8 cellular contexts compared by ENCODE assay signal in the genomic region with DNA sequence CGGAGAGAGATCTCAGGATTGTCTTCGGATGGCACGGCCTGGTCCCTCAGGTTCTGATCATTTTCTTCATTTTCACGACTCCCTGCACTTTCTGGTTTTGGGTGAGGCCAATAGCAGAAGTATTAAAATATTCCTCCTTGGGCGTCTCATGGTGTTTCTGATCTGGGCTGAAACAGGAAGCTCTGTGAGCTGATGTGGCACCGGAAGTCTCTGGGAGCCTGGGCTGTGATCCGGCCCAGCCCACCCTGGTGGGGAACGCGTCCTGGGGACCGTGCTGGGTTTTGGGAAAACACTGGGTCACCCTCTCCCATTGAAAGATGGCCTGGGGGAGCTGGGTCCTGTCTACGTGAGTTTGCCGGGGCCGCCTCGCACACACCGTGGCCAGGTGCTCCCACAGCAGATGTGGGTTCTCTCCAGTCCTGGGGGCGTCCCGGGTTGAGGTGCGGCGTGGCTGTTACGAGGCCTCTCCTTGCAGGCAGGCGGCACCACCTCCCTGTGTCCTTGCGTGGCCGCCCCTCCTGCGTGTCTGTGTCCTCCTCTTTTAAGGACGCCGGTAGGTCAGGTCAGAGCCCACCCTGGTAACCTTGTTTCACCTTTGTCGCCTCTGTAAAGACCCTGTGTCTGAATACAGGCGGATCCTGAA. TPM values are rescaled to one million over a fixed set of nuclear protein-coding genes. Genes with fewer than 3 reads are reported as not detected.
A peak's percentile ranks its signal among the peaks of the same experiment; 100 is the strongest.
DNase-seq lines count a peak whose midpoint lies in the region; ATAC-seq and TF ChIP-seq lines count a peak whose summit lies in the region.
"Not testable (repeated sequence)": the region's sequence is repeated elsewhere in the genome, so short reads cannot be mapped to it uniquely, and the experiment has no call there.

No MANE protein-coding gene starts in this region.

- H3K36me3 Mint-ChIP-seq in activated CD4-positive, alpha-beta T cell treated with anti-CD3 and anti-CD28 coated beads for 36 hours (ENCODE audit: low read depth); central memory CD8-positive, alpha-beta T cell (ENCODE audit: insufficient read depth); naive B cell; stimulated activated naive B cell treated with anti-CD40 and anti-IgM and Interleukin-4, amounts not matched to agents 10 μg/mL and 1 μg/mL and 100 μg/mL, for 72 hours: not testable (repeated sequence)

- H3K4me3 Mint-ChIP-seq in activated CD4-positive, alpha-beta T cell treated with anti-CD3 and anti-CD28 coated beads for 36 hours: peak overlapping the region; percentile 75
- peak overlapping the region; percentile 36 for H3K4me3 Mint-ChIP-seq in central memory CD8-positive, alpha-beta T cell
- peak overlapping the region in 5 of 8 donors; percentile 40 to 82 (median 67) for H3K4me3 Mint-ChIP-seq in naive B cell
- peak overlapping the region; percentile 14 to 67 for H3K4me3 Mint-ChIP-seq in stimulated activated naive B cell treated with anti-CD40 and anti-IgM and Interleukin-4, amounts not matched to agents 10 μg/mL and 1 μg/mL and 100 μg/mL, for 72 hours

- H3K27me3 ChIP-seq in DND-41 (ENCODE audit: insufficient read depth, low read length, poor library complexity): not testable (repeated sequence)

- not testable (repeated sequence) for H3K9me2 ChIP-seq in OCI-LY7 (ENCODE audit: insufficient read depth, low read length)

- not testable (repeated sequence) for TF ChIP-seq CTCF in DND-41 (IDR thresholded peaks at IDR 0.05; ENCODE audit: borderline replicate concordance, extremely low read depth, low read length, poor library complexity, severe bottlenecking); OCI-LY7 (conservative IDR thresholded peaks at IDR 0.05; ENCODE audit: low read length)

- DNase-seq in DND-41; OCI-LY7 (ENCODE audit: low spot score); central memory CD8-positive, alpha-beta T cell (ENCODE audit: low spot score in 2 of 2); naive B cell; stimulated activated naive B cell treated with anti-CD40 and anti-IgM and Interleukin-4, amounts not matched to agents 10 μg/mL and 1 μg/mL and 100 μg/mL, for 72 hours: not testable (repeated sequence)
- peak; percentile 71 for DNase-seq in activated CD4-positive, alpha-beta T cell treated with anti-CD3 and anti-CD28 coated beads for 36 hours
- DNase-seq in activated CD8-positive, alpha-beta memory T cell treated with anti-CD3 and anti-CD28 coated beads for 24 hours: peak; percentile 61
- peak; percentile 10 for DNase-seq in activated gamma-delta T cell treated with Interleukin-2 at 50 U/mL for 16 hours

- not testable (repeated sequence) for H2AFZ ChIP-seq in DND-41 (ENCODE audit: low read depth, low read length); OCI-LY7 (ENCODE audit: low read length)

- CTCF ChIA-PET in OCI-LY7 (lab: Charles Lee; ENCODE audit: unreplicated experiment); activated CD4-positive, alpha-beta T cell treated with anti-CD3 and anti-CD28 coated beads for 36 hours (lab: Charles Lee): not testable (repeated sequence)

- not testable (repeated sequence) for H3K4me1 ChIP-seq in DND-41 (ENCODE audit: insufficient read depth, low read length); OCI-LY7 (ENCODE audit: insufficient read depth, low read length, poor library complexity, severe bottlenecking)

- peak overlapping the region; percentile 94 for H3K27ac Mint-ChIP-seq in activated CD4-positive, alpha-beta T cell treated with anti-CD3 and anti-CD28 coated beads for 36 hours
- not testable (repeated sequence) for H3K27ac Mint-ChIP-seq in central memory CD8-positive, alpha-beta T cell (ENCODE audit: low read depth)
- H3K27ac Mint-ChIP-seq in naive B cell: peak overlapping the region in 4 of 6 donors; percentile 94 to 98 (median 96)
- peak overlapping the region; percentile 95 for H3K27ac Mint-ChIP-seq in stimulated activated naive B cell treated with anti-CD40 and anti-IgM and Interleukin-4, amounts not matched to agents 10 μg/mL and 1 μg/mL and 100 μg/mL, for 72 hours

- H3K9me3 Mint-ChIP-seq in activated CD4-positive, alpha-beta T cell treated with anti-CD3 and anti-CD28 coated beads for 36 hours (ENCODE audit: low read depth); central memory CD8-positive, alpha-beta T cell; naive B cell; stimulated activated naive B cell treated with anti-CD40 and anti-IgM and Interleukin-4, amounts not matched to agents 10 μg/mL and 1 μg/mL and 100 μg/mL, for 72 hours: not testable (repeated sequence)

- not testable (repeated sequence) for H4K20me1 ChIP-seq in DND-41 (ENCODE audit: insufficient read depth, low read length); OCI-LY7 (ENCODE audit: insufficient read depth, low read length)

- not testable (repeated sequence) for H3K4me3 ChIP-seq in DND-41 (ENCODE audit: low read depth in 1 of 2, low read length in 2 of 2); OCI-LY7 (ENCODE audit: low read depth, low read length, poor library complexity, severe bottlenecking)

- intact Hi-C loops in OCI-LY7 (cut with micrococcal nuclease; ENCODE audit: unreplicated experiment); activated CD4-positive, alpha-beta T cell treated with anti-CD3 and anti-CD28 coated beads for 36 hours (cut with DNase I, micrococcal nuclease): not testable (repeated sequence)

- POLR2A ChIA-PET in OCI-LY7 (lab: Charles Lee); activated CD4-positive, alpha-beta T cell treated with anti-CD3 and anti-CD28 coated beads for 36 hours (lab: Charles Lee): not testable (repeated sequence)

- TSS peak; percentile 87 for BruUV-seq in OCI-LY7 (replicated peaks; lab: Mats Ljungman, UMichigan)

- H3K4me1 Mint-ChIP-seq in activated CD4-positive, alpha-beta T cell treated with anti-CD3 and anti-CD28 coated beads for 36 hours; central memory CD8-positive, alpha-beta T cell; naive B cell; stimulated activated naive B cell treated with anti-CD40 and anti-IgM and Interleukin-4, amounts not matched to agents 10 μg/mL and 1 μg/mL and 100 μg/mL, for 72 hours: not testable (repeated sequence)

- not testable (repeated sequence) for H3K79me2 ChIP-seq in DND-41 (ENCODE audit: insufficient read depth, low read length); OCI-LY7 (ENCODE audit: insufficient read depth, low read depth, low read length)

- H3K27me3 Mint-ChIP-seq in activated CD4-positive, alpha-beta T cell treated with anti-CD3 and anti-CD28 coated beads for 36 hours; central memory CD8-positive, alpha-beta T cell; naive B cell; stimulated activated naive B cell treated with anti-CD40 and anti-IgM and Interleukin-4, amounts not matched to agents 10 μg/mL and 1 μg/mL and 100 μg/mL, for 72 hours: not testable (repeated sequence)

- not testable (repeated sequence) for H3K9ac ChIP-seq in DND-41 (ENCODE audit: low read depth, low read length)

- not testable (repeated sequence) for H3K36me3 ChIP-seq in DND-41 (ENCODE audit: insufficient read depth, low read length); OCI-LY7 (ENCODE audit: insufficient read depth, low read length)

- H3K27ac ChIP-seq in DND-41 (ENCODE audit: low read length); OCI-LY7 (ENCODE audit: low read depth, low read length, poor library complexity, severe bottlenecking): not testable (repeated sequence)

- ATAC-seq in DND-41 (ENCODE audit: insufficient read depth, low read depth) (peak; percentile 63), naive B cell (ENCODE audit: low read depth in 2 of 2) (peak; percentile 22 to 42)
- ATAC-seq in activated CD4-positive, alpha-beta T cell treated with anti-CD3 and anti-CD28 coated beads for 36 hours: peak; percentile 18
- ATAC-seq in central memory CD8-positive, alpha-beta T cell (replicated peaks; ENCODE audit: extremely low read depth, poor library complexity, severe bottlenecking): peak; percentile 38
- peak; percentile 14 to 23 for ATAC-seq in stimulated activated naive B cell treated with anti-CD40 and anti-IgM and Interleukin-4, amounts not matched to agents 10 μg/mL and 1 μg/mL and 100 μg/mL, for 72 hours (replicated peaks)

- H3K4me2 ChIP-seq in DND-41 (ENCODE audit: insufficient read depth, low read length); OCI-LY7 (ENCODE audit: low read length): not testable (repeated sequence)

- not testable (repeated sequence) for H3K9me3 ChIP-seq in DND-41 (ENCODE audit: insufficient read depth, low read length, severe bottlenecking); OCI-LY7 (ENCODE audit: low read length)

RNA-seq across cellular contexts. Expression of a gene that starts 24.1 kb away (rescaled TPM):
- total RNA-seq in OCI-LY7 (2014; rRNA removed; shearing (Covaris generic)): 6.6 TPM in 2 replicates
- total RNA-seq in OCI-LY7 (2022): 24.1 and 28.1 TPM in 2 replicates
- total RNA-seq in activated CD4-positive, alpha-beta T cell treated with anti-CD3 and anti-CD28 coated beads for 36 hours: 10 to 100 TPM; 30.3 to 43.2 TPM
- 10 to 100 TPM; 11.0 to 64.2 (median 33.9) TPM for polyA plus RNA-seq in naive B cell (ENCODE audit: low read depth in 6 of 6)

RNA-seq across cellular contexts. Expression of a gene that starts 50.4 kb away (rescaled TPM):
- total RNA-seq in OCI-LY7 (2014; rRNA removed; shearing (Covaris generic)): 2.5 and 8.2 TPM in 2 replicates
- 8.4 and 11.5 TPM in 2 replicates for total RNA-seq in OCI-LY7 (2022)
- total RNA-seq in activated CD4-positive, alpha-beta T cell treated with anti-CD3 and anti-CD28 coated beads for 36 hours: 10 to 100 TPM; 28.9 to 54.1 TPM
- 10 to 100 TPM in 1 of 6 donors, 1 to 10 TPM in 5; 1.3 to 10.7 (median 4.3) TPM for polyA plus RNA-seq in naive B cell (ENCODE audit: low read depth in 6 of 6)
